Comparison of ENCODE assay signal across 7 cellular contexts in genomic region chr20:59933296-59933848, GRCh38. TPM values are rescaled to one million over a fixed set of nuclear protein-coding genes. Genes with fewer than 3 reads are reported as not detected.
DNase-seq lines count a peak whose midpoint lies in the region; ATAC-seq and TF ChIP-seq lines count a peak whose summit lies in the region.

Gene SYCP2, minus strand, starts transcription at chr20:59933637. Its CDS starts 11,224 bp downstream, at chr20:59922413.

- H4K20me1 ChIP-seq in H9 (ENCODE audit: control insufficient read depth, insufficient read depth, insufficient read length) = no peaks in the 10 kb centered on the region

- ATAC-seq in body of pancreas (peak; percentile 84), HG02870 (IDR thresholded peaks at IDR 0.05; ENCODE audit: unreplicated experiment) (no peak)

- no peak within 1 kb of the TSS for H3K23ac ChIP-seq in H9 (ENCODE audit: insufficient read length, low read depth, low read length)

- H3K27ac ChIP-seq in H9 (ENCODE audit: insufficient read length, low read depth, low read length) = no peak within 1 kb of the TSS
- peak within 1 kb of the TSS; percentile 47 to 85 (median 74) for H3K27ac ChIP-seq in body of pancreas
- H3K27ac ChIP-seq in iPS-20b (ENCODE audit: low read length) = no peak within 1 kb of the TSS

- H3K36me3 ChIP-seq in body of pancreas (replicated peaks in 1 of 2; ENCODE audit: insufficient read depth in 1 of 2, low read depth in 2 of 2) (no peaks in the 10 kb centered on the region), iPS-20b (ENCODE audit: insufficient read depth, low read depth, low read length) (no peaks in the 10 kb centered on the region)

- H3K36me3 Mint-ChIP-seq in H9 (ENCODE audit: insufficient read depth in 1 of 3, low read depth in 3 of 3) = peaks cover 0 to 2% (median 0%) of the 10 kb centered on the region in 3 experiments; a peak in 1 of 7 replicates

- no peak within 1 kb of the TSS for H3K4ac ChIP-seq in H9 (ENCODE audit: low read depth, low read length)

- no peak within 1 kb of the TSS; a peak in 1 of 7 replicates for H3K27ac Mint-ChIP-seq in H9

- TF ChIP-seq CTCF in H9 (conservative IDR thresholded peaks at IDR 0.05) = no peak
- no peak for TF ChIP-seq CTCF in body of pancreas (IDR thresholded peaks at IDR 0.05)

- H3K4me1 Mint-ChIP-seq in H9 = peaks cover 6 to 19% of the 10 kb centered on the region in 2 experiments

- DNase-seq in H9 (peak; percentile 60), T-helper 1 cell (peak; percentile 44 to 73 (median 59)), body of pancreas (peak; percentile 61 to 81 (median 72)), globus pallidus (ENCODE audit: low spot score) (no peak)
- DNase-seq in stimulated activated CD4-positive, alpha-beta T cell treated with anti-CD3 and anti-CD28 coated beads, Interleukin-15, amount 100 ng/mL, for 48 hours (ENCODE audit: low read depth in 2 of 2) = peak; percentile 21 to 41

- H3K27me3 Mint-ChIP-seq in H9 (ENCODE audit: low read depth) = peaks cover 41% of the 10 kb centered on the region

- peaks cover 5% of the 10 kb centered on the region for H3K23me2 ChIP-seq in H9 (ENCODE audit: insufficient read length, low read depth, low read length, poor library complexity, severe bottlenecking)

- no peak within 1 kb of the TSS for H2AK5ac ChIP-seq in H9 (ENCODE audit: insufficient read length, low read length)

- no peaks in the 10 kb centered on the region for H3K79me1 ChIP-seq in H9 (ENCODE audit: insufficient read depth, low read depth, low read length, poor library complexity, severe bottlenecking)

- no peaks in the 10 kb centered on the region for H3K4me1 ChIP-seq in H9 (ENCODE audit: insufficient read depth, low read length)
- H3K4me1 ChIP-seq in body of pancreas = peaks cover 36% of the 10 kb centered on the region
- H3K4me1 ChIP-seq in iPS-20b (ENCODE audit: insufficient read depth, low read length) = no peaks in the 10 kb centered on the region

- H3K9me3 ChIP-seq in H9 (ENCODE audit: control insufficient read depth, low read depth, low read length) (no peaks in the 10 kb centered on the region), body of pancreas (no peaks in the 10 kb centered on the region), iPS-20b (ENCODE audit: insufficient read depth, low read depth, low read length) (no peaks in the 10 kb centered on the region)

- H3K14ac ChIP-seq in H9 (ENCODE audit: insufficient read depth, low read length) = no peak within 1 kb of the TSS

- intact Hi-C loops in body of pancreas (cut with DNase I) = no loop called here

- H3K9me3 Mint-ChIP-seq in H9 = peaks cover 0 to 1% of the 10 kb centered on the region in 2 experiments; a peak in 2 of 5 replicates

- H2BK12ac ChIP-seq in H9 (ENCODE audit: insufficient read length, low read depth, low read length) = no peak within 1 kb of the TSS

- H2BK5ac ChIP-seq in H9 (ENCODE audit: insufficient read length, low read length) = no peak within 1 kb of the TSS

- H3T11ph ChIP-seq in H9 (ENCODE audit: low read length) = no peak within 1 kb of the TSS

- H3K27me3 ChIP-seq in H9 (ENCODE audit: insufficient read depth, low read length) = peaks cover 2% of the 10 kb centered on the region; the same call in 1 of the 2 replicates
- H3K27me3 ChIP-seq in body of pancreas = no peaks in the 10 kb centered on the region
- H3K27me3 ChIP-seq in iPS-20b (ENCODE audit: insufficient read depth, low read length) = peaks cover 41% of the 10 kb centered on the region

- H3K4me2 ChIP-seq in H9 (ENCODE audit: insufficient read depth, insufficient read length, low read length) = peak within 1 kb of the TSS; percentile 53

- H2AFZ ChIP-seq in H9 (ENCODE audit: low read length) = no peak within 1 kb of the TSS

- H2BK120ac ChIP-seq in H9 (ENCODE audit: low read depth, low read length, poor library complexity, severe bottlenecking) = no peak within 1 kb of the TSS

- no peak within 1 kb of the TSS for H4K91ac ChIP-seq in H9 (ENCODE audit: insufficient read length, low read depth, low read length)

- H2BK20ac ChIP-seq in H9 (ENCODE audit: low read depth, low read length, poor library complexity, severe bottlenecking) = no peak within 1 kb of the TSS

- peak within 1 kb of the TSS; percentile 53 to 79 for H3K4me3 Mint-ChIP-seq in H9

- H2BK15ac ChIP-seq in H9 (ENCODE audit: low read depth, low read length) = no peak within 1 kb of the TSS

- no peak within 1 kb of the TSS for H3K18ac ChIP-seq in H9 (ENCODE audit: insufficient read length, low read depth, low read length)

- H4K8ac ChIP-seq in H9 (replicated peaks; ENCODE audit: insufficient read length, low read depth, low read length) = no peak within 1 kb of the TSS

- H4K5ac ChIP-seq in H9 (ENCODE audit: insufficient read length, low read depth, low read length) = no peak within 1 kb of the TSS

- H3K4me3 ChIP-seq in body of pancreas (peak within 1 kb of the TSS; percentile 57 to 63), iPS-20b (ENCODE audit: low read length) (peak within 1 kb of the TSS; percentile 54)

- no peak within 1 kb of the TSS for H3K56ac ChIP-seq in H9 (ENCODE audit: insufficient read length, low read depth, low read length)

- WGBS in H9 (ENCODE audit: extremely low coverage, insufficient read length, low lambda C conversion rate) = no CpG with 5 or more reads among the region's 65 CpGs
- 37 to 79% methylated on average over 11 to 38 of the region's 65 CpGs for WGBS in body of pancreas, 2 donors

- H3K79me2 ChIP-seq in H9 (ENCODE audit: insufficient read depth, low read length) = no peaks in the 10 kb centered on the region

- TF ChIP-seq POLR2A in body of pancreas (IDR thresholded peaks at IDR 0.05) = no peak

- H3K9ac ChIP-seq in H9 (ENCODE audit: extremely low read depth, insufficient read length, low read length) (no peak within 1 kb of the TSS), iPS-20b (ENCODE audit: low read depth, low read length) (no peak within 1 kb of the TSS)

RNA-seq across cellular contexts. Expression of gene SYCP2, which starts in this region (rescaled TPM):
- total RNA-seq in H9 (2021) (0.70 and 0.94 TPM in 2 replicates), body of pancreas (10 to 100 TPM in 1 of 2 donors, 1 to 10 TPM in 1; 3.6 to 15.3 TPM)

Comparison
In these comparisons a context has a peak if more than half of its experiments do, and no peak if none do; other contexts are left out.
1. Peak in DNase-seq and H3K4me2 ChIP-seq in H9; RNA of the gene not detected or under 1 TPM.
2. H3K27ac ChIP-seq: peak in body of pancreas (4 of 4); none in H9 (single experiment) and iPS-20b (single experiment).